In the genomic region with DNA sequence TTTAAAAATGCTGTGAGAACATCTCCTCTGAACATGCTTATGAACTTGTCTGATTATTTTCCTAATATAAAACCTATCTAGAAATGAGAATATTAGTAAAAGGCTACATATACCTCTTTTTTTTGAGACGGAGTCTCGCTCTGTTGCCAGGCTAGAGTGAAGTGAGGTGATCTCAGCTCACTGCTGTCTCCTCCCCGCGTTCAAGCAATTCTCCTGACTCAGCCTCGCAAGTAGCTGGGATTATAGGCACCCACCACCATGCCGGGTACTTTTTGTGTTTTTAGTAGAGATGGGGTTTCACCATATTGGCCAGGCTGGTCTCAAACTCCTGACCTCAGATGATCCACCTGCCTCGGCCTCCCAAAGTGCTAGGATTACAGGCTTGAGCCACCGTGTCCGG, we compare ENCODE assay signal across 11 cellular contexts. TPM values are rescaled to one million over a fixed set of nuclear protein-coding genes. Genes with fewer than 3 reads are reported as not detected.
"Had no signal": no experiment of that assay in that cellular context is flagged by ENCODE, and none has a peak within 500 bp of the region (broad histone marks: within the 10 kb centered on the region; RNA-seq: fewer than 3 reads in every experiment).

No MANE protein-coding gene starts in this region.

RNA-seq across cellular contexts. Expression of gene RHAG, which starts 28.4 kb away (rescaled TPM):
- total RNA-seq: natural killer cell, omental fat pad, osteocyte, prostate gland, pulmonary artery endothelial cell, smooth muscle cell, testis, upper lobe of right lung had no signal
- polyA plus RNA-seq: neural cell, pancreas, smooth muscle cell had no signal

RNA-seq across cellular contexts. Expression of gene C6orf141, which starts 57.8 kb away (rescaled TPM):
- total RNA-seq: natural killer cell, osteocyte, spleen had no signal
- polyA plus RNA-seq: neural cell had no signal
